Comparison of ENCODE assay signal across 8 cellular contexts in genomic region chr18:47149457-47150028, GRCh38. TPM values are rescaled to one million over a fixed set of nuclear protein-coding genes. Genes with fewer than 3 reads are reported as not detected.
DNase-seq lines count a peak whose midpoint lies in the region; ATAC-seq and TF ChIP-seq lines count a peak whose summit lies in the region.

No MANE protein-coding gene starts in this region.

- peak overlapping the region; percentile 100 for H2AFZ ChIP-seq in PC-9

- CTCF ChIA-PET in PC-9 (lab: Charles Lee), result no interaction called here

- DNase-seq in NCI-H2227 (lab: John Stamatoyannopoulos, UW; ENCODE audit: unreplicated experiment) (peak; percentile 51), NCI-H2227 treated with DMSO at 0.1 percent for 48 hours (lab: John Stamatoyannopoulos, UW) (no peak), PC-9 (no peak), OCI-M2 (lab: John Stamatoyannopoulos, UW; ENCODE audit: unreplicated experiment) (no peak)
- no peak for DNase-seq in effector memory CD8-positive, alpha-beta T cell
- DNase-seq in activated effector memory CD4-positive, alpha-beta T cell treated with anti-CD3 and anti-CD28 coated beads, Interleukin-2, amount 50 U/mL, for 16 hours, result no peak

- H3K4me1 Mint-ChIP-seq in effector memory CD8-positive, alpha-beta T cell (ENCODE audit: low read depth in 2 of 2), result peaks cover 43 to 55% of the 10 kb centered on the region in 2 donors

- peak overlapping the region; percentile 96 to 97 for H3K27ac Mint-ChIP-seq in effector memory CD8-positive, alpha-beta T cell

- ATAC-seq in effector memory CD8-positive, alpha-beta T cell (replicated peaks), result no peak
- ATAC-seq in GM18858 (IDR thresholded peaks at IDR 0.05; ENCODE audit: unreplicated experiment), result no peak

- intact Hi-C loops in PC-9 (cut with micrococcal nuclease; ENCODE audit: unreplicated experiment), result no loop called here

- peak overlapping the region; percentile 98 for H3K4me2 ChIP-seq in PC-9

- POLR2A ChIA-PET in PC-9 (lab: Charles Lee; ENCODE audit: unreplicated experiment), result interaction anchor here (0.6 kb wide), 2 partner anchors 24 to 997 kb away, joined by 3 to 15 read pairs; no protein-coding TSS in a partner anchor

- no peaks in the 10 kb centered on the region for H4K20me1 ChIP-seq in PC-9 (ENCODE audit: insufficient read depth)

- peaks cover 10% of the 10 kb centered on the region for H3K36me3 Mint-ChIP-seq in effector memory CD8-positive, alpha-beta T cell (ENCODE audit: insufficient read depth)

- H3K9me2 ChIP-seq in PC-9 (ENCODE audit: insufficient read depth), result no peaks in the 10 kb centered on the region

- H3K27ac ChIP-seq in PC-9, result peak overlapping the region; percentile 60
- peak overlapping the region; percentile 95 for H3K27ac ChIP-seq in muscle layer of duodenum (ENCODE audit: low read length)

- H3K4me3 Mint-ChIP-seq in effector memory CD8-positive, alpha-beta T cell, result peak overlapping the region; percentile 91 to 96

- TF ChIP-seq CTCF in PC-9 (conservative IDR thresholded peaks at IDR 0.05), result no peak

- no peaks in the 10 kb centered on the region for H3K9me3 Mint-ChIP-seq in effector memory CD8-positive, alpha-beta T cell

- no TSS peak for BruUV-seq in PC-9 (replicated peaks; lab: Mats Ljungman, UMichigan)

- no peaks in the 10 kb centered on the region for H3K27me3 Mint-ChIP-seq in effector memory CD8-positive, alpha-beta T cell

- H3K79me2 ChIP-seq in PC-9 (ENCODE audit: low read depth), result peaks cover 51% of the 10 kb centered on the region

- H3K36me3 ChIP-seq in PC-9 (ENCODE audit: low read depth), result no peaks in the 10 kb centered on the region
- H3K36me3 ChIP-seq in muscle layer of duodenum (ENCODE audit: control insufficient read depth in 1 of 2, insufficient read depth in 2 of 2, low read length in 2 of 2), result peaks cover under 1 to 1% of the 10 kb centered on the region in 2 donors

- peak overlapping the region; percentile 97 for H3K4me3 ChIP-seq in PC-9
- peak overlapping the region; percentile 86 to 95 for H3K4me3 ChIP-seq in muscle layer of duodenum (ENCODE audit: low read depth in 1 of 2, low read length in 2 of 2)

- peaks cover 16% of the 10 kb centered on the region for H3K4me1 ChIP-seq in PC-9 (replicated peaks; ENCODE audit: insufficient read depth)
- peaks cover 9 to 11% of the 10 kb centered on the region in 2 donors for H3K4me1 ChIP-seq in muscle layer of duodenum (ENCODE audit: control insufficient read depth in 1 of 2, insufficient read depth in 2 of 2, low read length in 2 of 2)

- H3K9me3 ChIP-seq in PC-9 (ENCODE audit: insufficient read depth, low read depth) (no peaks in the 10 kb centered on the region), muscle layer of duodenum (ENCODE audit: control insufficient read depth in 1 of 2, low read length in 2 of 2) (no peaks in the 10 kb centered on the region)

- H3K27me3 ChIP-seq in PC-9 (ENCODE audit: insufficient read depth, low read depth) (no peaks in the 10 kb centered on the region), muscle layer of duodenum (ENCODE audit: low read depth, low read length) (no peaks in the 10 kb centered on the region)

- H3F3A ChIP-seq in PC-9 (ENCODE audit: insufficient read depth, low read depth), result peaks cover 7% of the 10 kb centered on the region; the same call in 1 of the 2 replicates

RNA-seq across cellular contexts. Expression of gene HDHD2, which starts 0.8 kb away (rescaled TPM):
- 22.8 and 24.4 TPM in 2 replicates for total RNA-seq in PC-9 (2021)

RNA-seq across cellular contexts. Expression of gene IER3IP1, which starts 26.6 kb away (rescaled TPM):
- total RNA-seq in PC-9 (2021), result 8.8 and 9.1 TPM in 2 replicates
